15 cellular contexts compared by ENCODE assay signal in the genomic region with DNA sequence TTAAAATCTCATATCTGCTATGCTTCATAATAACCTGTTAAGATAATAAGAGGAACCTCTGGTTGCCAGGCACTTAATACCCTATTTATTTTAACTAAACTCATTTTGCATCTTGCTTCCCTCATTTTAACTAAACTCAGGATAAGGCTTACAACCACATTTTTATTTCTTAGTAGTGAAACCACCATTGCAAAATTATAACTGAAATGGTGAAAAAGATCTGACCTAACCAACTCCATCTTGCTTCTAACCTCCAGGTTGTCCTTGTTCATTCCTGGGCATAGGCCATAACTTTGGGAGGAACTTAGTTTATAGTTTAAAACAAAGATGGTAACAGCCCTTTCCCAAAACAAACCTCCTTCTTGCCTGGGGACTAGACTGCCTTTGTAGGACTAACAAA. TPM values are rescaled to one million over a fixed set of nuclear protein-coding genes. Genes with fewer than 3 reads are reported as not detected.
DNase-seq lines count a peak whose midpoint lies in the region; ATAC-seq and TF ChIP-seq lines count a peak whose summit lies in the region.
"Had no signal": no experiment of that assay in that cellular context is flagged by ENCODE, and none has a peak within 500 bp of the region (broad histone marks: within the 10 kb centered on the region; RNA-seq: fewer than 3 reads in every experiment).

No MANE protein-coding gene starts in this region.

- DNase-seq in activated naive CD8-positive, alpha-beta T cell treated with anti-CD3 and anti-CD28 coated beads for 36 hours, result no peak
- DNase-seq in mesothelial cell of epicardium (ENCODE audit: low spot score in 2 of 2, unreplicated experiment in 2 of 2) (no peak), NCI-H187 treated with DMSO at 0.1 percent for 48 hours (lab: John Stamatoyannopoulos, UW) (no peak), DMS 273 treated with DMSO at 0.1 percent for 48 hours (lab: John Stamatoyannopoulos, UW) (no peak)
- DNase-seq: DND-41, GOT3, KG1, NCI-H187, NCI-H2227 treated with DMSO at 0.1 percent for 48 hours, NCI-H510A treated with DMSO at 0.1 percent for 48 hours, PC-3 had no signal

- TF ChIP-seq CTCF in Loucy (conservative IDR thresholded peaks at IDR 0.05; ENCODE audit: low read length) (no peak), mesothelial cell of epicardium (IDR thresholded peaks at IDR 0.05; ENCODE audit: unreplicated experiment) (no peak)

- peaks cover 73% of the 10 kb centered on the region for H3K79me2 ChIP-seq in Loucy (ENCODE audit: insufficient read depth, low read length)

- no peak overlapping the region for H2AFZ ChIP-seq in Loucy (ENCODE audit: low read length)

- no peaks in the 10 kb centered on the region for H3F3A ChIP-seq in Loucy (ENCODE audit: low read depth)

- no peaks in the 10 kb centered on the region for H3K36me3 ChIP-seq in Loucy (ENCODE audit: insufficient read depth, low read length)

- H3K9ac ChIP-seq in Loucy (ENCODE audit: low read depth, low read length, poor library complexity, severe bottlenecking), result no peak overlapping the region

- peak overlapping the region; percentile 22 for H3K27ac Mint-ChIP-seq in activated naive CD8-positive, alpha-beta T cell
- no peak overlapping the region for H3K27ac Mint-ChIP-seq in activated naive CD8-positive, alpha-beta T cell treated with anti-CD3 and anti-CD28 coated beads for 36 hours
- H3K27ac Mint-ChIP-seq in mesothelial cell of epicardium, result peak overlapping the region; percentile 30

- H3K27me3 Mint-ChIP-seq in activated naive CD8-positive, alpha-beta T cell, result no peaks in the 10 kb centered on the region
- H3K27me3 Mint-ChIP-seq in activated naive CD8-positive, alpha-beta T cell treated with anti-CD3 and anti-CD28 coated beads for 36 hours, result no peaks in the 10 kb centered on the region
- H3K27me3 Mint-ChIP-seq in mesothelial cell of epicardium (ENCODE audit: low read depth), result no peaks in the 10 kb centered on the region

- peaks cover 88% of the 10 kb centered on the region for H3K4me1 Mint-ChIP-seq in activated naive CD8-positive, alpha-beta T cell (ENCODE audit: low read depth)
- H3K4me1 Mint-ChIP-seq in activated naive CD8-positive, alpha-beta T cell treated with anti-CD3 and anti-CD28 coated beads for 36 hours, result peaks cover 70% of the 10 kb centered on the region
- peaks cover 63% of the 10 kb centered on the region for H3K4me1 Mint-ChIP-seq in mesothelial cell of epicardium

- H3K36me3 Mint-ChIP-seq in activated naive CD8-positive, alpha-beta T cell, result peaks cover 7% of the 10 kb centered on the region
- H3K36me3 Mint-ChIP-seq in activated naive CD8-positive, alpha-beta T cell treated with anti-CD3 and anti-CD28 coated beads for 36 hours, result peaks cover 19% of the 10 kb centered on the region
- peaks cover 18% of the 10 kb centered on the region for H3K36me3 Mint-ChIP-seq in mesothelial cell of epicardium

- H3K4me1 ChIP-seq in Loucy (ENCODE audit: insufficient read depth, low read length, poor library complexity, severe bottlenecking), result peaks cover 43% of the 10 kb centered on the region

- no peak overlapping the region for H3K4me3 ChIP-seq in Loucy (ENCODE audit: low read length, poor library complexity, severe bottlenecking)

- H3K27me3 ChIP-seq in Loucy (ENCODE audit: insufficient read depth, low read length, poor library complexity, severe bottlenecking), result no peaks in the 10 kb centered on the region

- H3K9me2 ChIP-seq in Loucy (replicated peaks; ENCODE audit: low read depth, low read length), result no peaks in the 10 kb centered on the region

- H4K20me1 ChIP-seq in Loucy (ENCODE audit: insufficient read depth, low read length, poor library complexity, severe bottlenecking), result peaks cover 28% of the 10 kb centered on the region

- ATAC-seq in HG02571 (IDR thresholded peaks at IDR 0.05; ENCODE audit: unreplicated experiment) (no peak), GM21723 (IDR thresholded peaks at IDR 0.05; ENCODE audit: unreplicated experiment) (no peak)
- ATAC-seq: PC-3 had no signal

- H3K4me3 Mint-ChIP-seq in activated naive CD8-positive, alpha-beta T cell, result no peak overlapping the region
- H3K4me3 Mint-ChIP-seq in activated naive CD8-positive, alpha-beta T cell treated with anti-CD3 and anti-CD28 coated beads for 36 hours, result no peak overlapping the region
- H3K4me3 Mint-ChIP-seq in mesothelial cell of epicardium, result no peak overlapping the region

- H3K9me3 ChIP-seq in Loucy (ENCODE audit: insufficient read depth, low read depth, low read length), result no peaks in the 10 kb centered on the region

- H3K9me3 Mint-ChIP-seq in activated naive CD8-positive, alpha-beta T cell (ENCODE audit: low read depth), result no peaks in the 10 kb centered on the region
- H3K9me3 Mint-ChIP-seq in activated naive CD8-positive, alpha-beta T cell treated with anti-CD3 and anti-CD28 coated beads for 36 hours, result peaks cover 6% of the 10 kb centered on the region
- H3K9me3 Mint-ChIP-seq in mesothelial cell of epicardium, result peaks cover 9% of the 10 kb centered on the region

- H3K4me2 ChIP-seq in Loucy (ENCODE audit: low read depth, low read length, poor library complexity, severe bottlenecking), result peak overlapping the region; percentile 3

RNA-seq across cellular contexts. Expression of a gene that starts 6.0 kb away (rescaled TPM):
- 10 to 100 TPM; 25.7 to 27.0 TPM for total RNA-seq in activated naive CD8-positive, alpha-beta T cell treated with anti-CD3 and anti-CD28 coated beads for 36 hours
- total RNA-seq in mesothelial cell of epicardium, result 76.4 to 82.7 TPM (median 78.2 TPM) in 3 replicates
